In genomic region chr1:25889470-25889869, GRCh38 we compare ENCODE assay signal across 13 cellular contexts. TPM values are rescaled to one million over a fixed set of nuclear protein-coding genes. Genes with fewer than 3 reads are reported as not detected.
A peak's percentile ranks its signal among the peaks of the same experiment; 100 is the strongest.
DNase-seq lines count a peak whose midpoint lies in the region; ATAC-seq, FAIRE-seq and TF ChIP-seq lines count a peak whose summit lies in the region.
"Had no signal": no experiment of that assay in that cellular context is flagged by ENCODE, and none has a peak within 500 bp of the region (broad histone marks: within the 10 kb centered on the region; RNA-seq: fewer than 3 reads in every experiment).

No MANE protein-coding gene starts in this region.

- H3K27me3 ChIP-seq in BJ (ENCODE audit: control insufficient read depth, insufficient read depth, low read length) (no peaks in the 10 kb centered on the region), body of pancreas (no peaks in the 10 kb centered on the region), mesendoderm (ENCODE audit: insufficient read depth, low read length, poor library complexity) (no peaks in the 10 kb centered on the region)

- H3K56ac ChIP-seq in mesendoderm (ENCODE audit: low read length) = no peak overlapping the region

- H2BK5ac ChIP-seq in mesendoderm (ENCODE audit: low read length) = no peak overlapping the region

- CTCF ChIA-PET in BJ (lab: Yijun Ruan, JAX) = interaction anchor here (1.2 to 3.4 kb wide), 4 partner anchors 9 to 99 kb away, joined by 4 to 12 read pairs (median 8); partner anchors contain the start of gene PAQR7

- no peak overlapping the region for H2BK15ac ChIP-seq in mesendoderm (replicated peaks; ENCODE audit: low read depth)

- no peaks in the 10 kb centered on the region for H3K36me3 ChIP-seq in BJ (ENCODE audit: control insufficient read depth, insufficient read depth, low read length)
- no peaks in the 10 kb centered on the region for H3K36me3 ChIP-seq in body of pancreas (replicated peaks in 1 of 2; ENCODE audit: insufficient read depth in 1 of 2, low read depth in 2 of 2)
- H3K36me3 ChIP-seq in mesendoderm (ENCODE audit: control insufficient read depth, insufficient read depth, low read length) = no peaks in the 10 kb centered on the region

- H2BK120ac ChIP-seq in mesendoderm (ENCODE audit: low read depth, low read length) = no peak overlapping the region

- no peaks in the 10 kb centered on the region for H3K79me2 ChIP-seq in mesendoderm (ENCODE audit: control insufficient read depth, insufficient read depth, low read length)

- H4K5ac ChIP-seq in mesendoderm (ENCODE audit: low read length) = no peak overlapping the region

- H3K9ac ChIP-seq in mesendoderm (ENCODE audit: low read length) = no peak overlapping the region

- H3K18ac ChIP-seq in mesendoderm (ENCODE audit: low read length) = no peak overlapping the region

- no peak for TF ChIP-seq POLR2A in body of pancreas (IDR thresholded peaks at IDR 0.05)

- H3K4me3 ChIP-seq in BJ (ENCODE audit: low read depth, low read length) (no peak overlapping the region), body of pancreas (no peak overlapping the region), mesendoderm (ENCODE audit: low read length) (no peak overlapping the region)
- H3K4me3 ChIP-seq: psoas muscle had no signal

- no peak for ATAC-seq in body of pancreas
- ATAC-seq: activated T-cell treated with anti-CD3 and anti-CD28 coated beads, Interleukin-2, amount 50 U/mL, for 4 hours; psoas muscle had no signal

- no peak overlapping the region for H3K4ac ChIP-seq in mesendoderm (ENCODE audit: low read depth, low read length)

- H3K4me1 ChIP-seq in body of pancreas = peaks cover 29% of the 10 kb centered on the region
- peaks cover 5% of the 10 kb centered on the region for H3K4me1 ChIP-seq in mesendoderm (ENCODE audit: control insufficient read depth, low read depth, low read length)
- H3K4me1 ChIP-seq: psoas muscle had no signal

- POLR2A ChIA-PET in BJ (lab: Charles Lee) = no interaction called here

- H4K8ac ChIP-seq in mesendoderm (ENCODE audit: low read depth, low read length) = no peak overlapping the region

- intact Hi-C loops in body of pancreas (cut with DNase I) = no loop called here

- H3K79me1 ChIP-seq in mesendoderm (ENCODE audit: low read length) = no peaks in the 10 kb centered on the region

- H3K4me2 ChIP-seq in mesendoderm (ENCODE audit: low read length) = no peak overlapping the region

- no peak for DNase-seq in BJ (ENCODE audit: low read depth)
- DNase-seq in NCI-H1092 (lab: John Stamatoyannopoulos, UW) = peak; percentile 91
- DNase-seq in body of pancreas = no peak
- peak; percentile 21 for DNase-seq in mesendoderm
- DNase-seq in activated effector memory CD4-positive, alpha-beta T cell treated with Interleukin-2 at 50 U/mL for 16 hours = no peak
- no peak for DNase-seq in middle frontal gyrus (ENCODE audit: extremely low spot score, low spot score)
- no peak for DNase-seq in anterior cingulate cortex (lab: John Stamatoyannopoulos, UW)
- DNase-seq in urothelium cell line (ENCODE audit: low spot score) = no peak
- DNase-seq: activated T-cell treated with anti-CD3 and anti-CD28 coated beads, Interleukin-2, amount 50 U/mL, for 4 hours; effector CD4-positive, alpha-beta T cell; immature natural killer cell; NCI-H446 had no signal

- no peak overlapping the region for H2AK5ac ChIP-seq in mesendoderm (ENCODE audit: low read length)

- H3K27ac ChIP-seq in body of pancreas = peak overlapping the region; percentile 70 to 88 (median 86)
- no peak overlapping the region for H3K27ac ChIP-seq in mesendoderm (ENCODE audit: low read depth, low read length)
- H3K27ac ChIP-seq: psoas muscle had no signal

- no peak overlapping the region for H3K23ac ChIP-seq in mesendoderm (ENCODE audit: low read length)

- TF ChIP-seq CTCF in BJ (IDR thresholded peaks at IDR 0.05; ENCODE audit: insufficient read depth, low read depth, low read length) = 0 out of 2 replicates have a peak, but pooled peaks have one; percentile 32
- peak in 2 of 7 experiments; percentile 26 to 28 for TF ChIP-seq CTCF in body of pancreas (IDR thresholded peaks at IDR 0.05)

- no peaks in the 10 kb centered on the region for H3K9me3 ChIP-seq in body of pancreas
- H3K9me3 ChIP-seq: psoas muscle had no signal

- WGBS in body of pancreas, 2 donors = 63 to 81% methylated on average over 3 of the region's 3 CpGs
- no CpG with 5 or more reads among the region's 3 CpGs for WGBS in mesendoderm (ENCODE audit: extremely low coverage, insufficient coverage, low lambda C conversion rate)

- FAIRE-seq in urothelium cell line (lab: Jason Lieb, UNC) = no peak

RNA-seq across cellular contexts. Expression of gene PAQR7, which starts 14.0 kb away (rescaled TPM):
- polyA plus RNA-seq in BJ (2011; rRNA removed) = 10.5 and 12.6 TPM in 2 replicates
- 27.3 and 47.0 TPM in 2 replicates for polyA minus RNA-seq in BJ (2011; rRNA and poly(A)+ RNA removed)
- 1 to 10 TPM; 3.0 to 4.4 TPM for total RNA-seq in body of pancreas
- polyA plus RNA-seq in mesendoderm (2013, experiment 1 of 2) = 3.7 TPM
- 3.5 TPM for polyA plus RNA-seq in mesendoderm (2013, experiment 2 of 2)

RNA-seq across cellular contexts. Expression of gene STMN1, which starts 16.7 kb away (rescaled TPM):
- 57.1 and 80.5 TPM in 2 replicates for polyA plus RNA-seq in BJ (2011; rRNA removed)
- polyA minus RNA-seq in BJ (2011; rRNA and poly(A)+ RNA removed) = 10.9 and 12.1 TPM in 2 replicates
- total RNA-seq in body of pancreas = 10 to 100 TPM in 1 of 2 donors, 1 to 10 TPM in 1; 6.3 to 11.4 TPM
- 531 TPM for polyA plus RNA-seq in mesendoderm (2013, experiment 1 of 2)
- 528 TPM for polyA plus RNA-seq in mesendoderm (2013, experiment 2 of 2)

RNA-seq across cellular contexts. Expression of gene AUNIP, which starts 30.2 kb away (rescaled TPM):
- 1.4 and 2.8 TPM in 2 replicates for polyA plus RNA-seq in BJ (2011; rRNA removed)
- 1.0 and 2.2 TPM in 2 replicates for polyA minus RNA-seq in BJ (2011; rRNA and poly(A)+ RNA removed)
- not detected for total RNA-seq in body of pancreas
- 17.7 TPM for polyA plus RNA-seq in mesendoderm (2013, experiment 1 of 2)
- 17.8 TPM for polyA plus RNA-seq in mesendoderm (2013, experiment 2 of 2)

Comparison
In these comparisons a context has a peak if more than half of its experiments do, and no peak if none do; other contexts are left out.
1. DNase-seq: peak in NCI-H1092 (single experiment) and mesendoderm (single experiment); none in BJ (single experiment), body of pancreas (0 of 4), activated effector memory CD4-positive, alpha-beta T cell treated with Interleukin-2 at 50 U/mL for 16 hours (single experiment), middle frontal gyrus (single experiment), anterior cingulate cortex (0 of 58) and urothelium cell line (single experiment).